ENCODE assay signal across 33 cellular contexts in the genomic region with DNA sequence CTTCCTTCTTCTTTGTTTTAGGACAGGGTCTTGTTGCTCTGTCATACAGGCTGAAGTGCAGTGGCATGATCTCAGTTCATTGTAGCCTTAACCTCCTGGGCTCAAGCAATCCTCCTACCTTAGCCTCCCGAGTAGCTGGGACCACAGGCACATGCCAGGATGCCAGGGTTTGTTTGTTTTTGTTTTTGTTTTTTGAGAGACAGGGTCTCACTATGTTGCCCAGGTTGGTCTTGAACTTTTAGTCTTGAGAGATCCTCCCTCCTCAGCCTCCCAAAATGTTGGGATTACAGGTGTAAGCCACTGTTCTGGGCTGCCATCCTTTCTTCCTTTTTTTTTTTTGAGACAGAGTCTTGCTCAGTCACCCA. TPM values are rescaled to one million over a fixed set of nuclear protein-coding genes. Genes with fewer than 3 reads are reported as not detected.
"Had no signal": no experiment of that assay in that cellular context is flagged by ENCODE, and none has a peak within 500 bp of the region (broad histone marks: within the 10 kb centered on the region; RNA-seq: fewer than 3 reads in every experiment).

No MANE protein-coding gene starts in this region.

- H3K27ac ChIP-seq: WERI-Rb-1 had no signal

- H3K27me3 ChIP-seq: MG63 had no signal

- H3K9me3 ChIP-seq: MG63 had no signal

- H3K27ac Mint-ChIP-seq: activated CD4-positive, alpha-beta T cell treated with anti-CD3 and anti-CD28 coated beads, Interleukin-2, amount 10 ng/mL, durations not matched to agents 7 days and 5 days; activated CD8-positive, alpha-beta T cell treated with anti-CD3 and anti-CD28 coated beads, Interleukin-2, amount 10 ng/mL, durations not matched to agents 7 days and 5 days; activated naive CD4-positive, alpha-beta T cell treated with anti-CD3 and anti-CD28 coated beads for 36 hours; activated naive CD8-positive, alpha-beta T cell; activated naive CD8-positive, alpha-beta T cell treated with anti-CD3 and anti-CD28 coated beads, Interleukin-2, amount 50 U/mL, for 24 hours; activated T-cell treated with anti-CD3 and anti-CD28 coated beads, Interleukin-2, amount 50 U/mL, for 24 hours; activated T-helper 2 cell treated with anti-CD3 and anti-CD28 coated beads, Interferon-gamma antibody, Interleukin-2, Interleukin-4, amounts not matched to agents 10 μg/mL and 5 μg/mL and 100 μg/mL, durations not matched to agents 14 hours and 24 hours and 36 hours; brain; T-cell had no signal

- H3K36me3 Mint-ChIP-seq: activated naive CD8-positive, alpha-beta T cell; brain; T-cell had no signal

- ATAC-seq: activated CD8-positive, alpha-beta T cell treated with anti-CD3 and anti-CD28 coated beads, Interleukin-2, amount 10 ng/mL, durations not matched to agents 7 days and 5 days; activated naive CD8-positive, alpha-beta T cell treated with anti-CD3 and anti-CD28 coated beads, Interleukin-2, amount 50 U/mL, for 24 hours; PC-3; Right ventricle myocardium inferior; SK-N-SH treated with all-trans-retinoic acid at 6 μM for 48 hours; T-cell had no signal

- H3K9me3 Mint-ChIP-seq: activated CD4-positive, alpha-beta T cell treated with anti-CD3 and anti-CD28 coated beads, Interleukin-2, amount 10 ng/mL, durations not matched to agents 7 days and 5 days; activated naive CD4-positive, alpha-beta T cell treated with anti-CD3 and anti-CD28 coated beads for 36 hours; activated naive CD8-positive, alpha-beta T cell treated with anti-CD3 and anti-CD28 coated beads, Interleukin-2, amount 50 U/mL, for 24 hours; activated T-cell treated with anti-CD3 and anti-CD28 coated beads, Interleukin-2, amount 50 U/mL, for 24 hours; activated T-helper 2 cell treated with anti-CD3 and anti-CD28 coated beads, Interferon-gamma antibody, Interleukin-2, Interleukin-4, amounts not matched to agents 10 μg/mL and 5 μg/mL and 100 μg/mL, durations not matched to agents 14 hours and 24 hours and 36 hours; T-cell had no signal

- H3K4me3 ChIP-seq: MG63 had no signal

- H3K36me3 ChIP-seq: MG63, WERI-Rb-1 had no signal

- H3K4me1 Mint-ChIP-seq: activated CD4-positive, alpha-beta T cell treated with anti-CD3 and anti-CD28 coated beads, Interleukin-2, amount 10 ng/mL, durations not matched to agents 7 days and 5 days; activated naive CD8-positive, alpha-beta T cell treated with anti-CD3 and anti-CD28 coated beads, Interleukin-2, amount 50 U/mL, for 24 hours; brain; T-cell had no signal

- DNase-seq: activated CD4-positive, alpha-beta T cell treated with anti-CD3 and anti-CD28 coated beads, Interleukin-2, amount 10 ng/mL, durations not matched to agents 7 days and 5 days; activated CD4-positive, alpha-beta T cell treated with anti-CD3 and anti-CD28 coated beads, Interleukin-2, amount 50 U/mL, for 48 hours; activated CD8-positive, alpha-beta T cell treated with anti-CD3 and anti-CD28 coated beads, Interleukin-2, amount 10 ng/mL, durations not matched to agents 7 days and 5 days; activated gamma-delta T cell treated with Interleukin-2 at 50 U/mL for 16 hours; activated naive CD4-positive, alpha-beta T cell treated with anti-CD3 and anti-CD28 coated beads for 36 hours; activated naive CD8-positive, alpha-beta T cell treated with anti-CD3 and anti-CD28 coated beads, Interleukin-2, amount 50 U/mL, for 24 hours; activated T-cell treated with anti-CD3 and anti-CD28 coated beads, Interleukin-2, amount 50 U/mL, for 24 hours; anterior cingulate cortex; caudate nucleus; cerebellar nuclear complex; Kasumi-1; KG1; MG63; NCI-H1048; NCI-H1105 treated with DMSO at 0.1 percent for 48 hours; NCI-H1436; NCI-H1694; NCI-H2029; NCI-H345; NCI-H524 treated with DMSO at 0.1 percent for 48 hours; NK-92 treated with Interleukin-12 subunit alpha and Interleukin-12 subunit beta, amount 100 ng/mL, for 24 hours; PC-3; SIG-M5; T-cell; T-helper 2 cell; T-helper 9 cell; WERI-Rb-1 had no signal

- H3K4me3 Mint-ChIP-seq: activated CD4-positive, alpha-beta T cell treated with anti-CD3 and anti-CD28 coated beads, Interleukin-2, amount 10 ng/mL, durations not matched to agents 7 days and 5 days; activated CD8-positive, alpha-beta T cell treated with anti-CD3 and anti-CD28 coated beads, Interleukin-2, amount 10 ng/mL, durations not matched to agents 7 days and 5 days; activated naive CD4-positive, alpha-beta T cell treated with anti-CD3 and anti-CD28 coated beads for 36 hours; activated naive CD8-positive, alpha-beta T cell; activated naive CD8-positive, alpha-beta T cell treated with anti-CD3 and anti-CD28 coated beads, Interleukin-2, amount 50 U/mL, for 24 hours; activated T-cell treated with anti-CD3 and anti-CD28 coated beads, Interleukin-2, amount 50 U/mL, for 24 hours; brain; T-cell had no signal

RNA-seq across cellular contexts. Expression of gene SLC45A1, which starts 56.5 kb away (rescaled TPM):
- total RNA-seq: SK-MEL-5 had no signal
